23 cellular contexts compared by ENCODE assay signal in genomic region chr17:60947100-60947499, GRCh38.
DNase-seq lines count a peak whose midpoint lies in the region; ATAC-seq and TF ChIP-seq lines count a peak whose summit lies in the region.
"Had no signal": no experiment of that assay in that cellular context is flagged by ENCODE, and none has a peak within 500 bp of the region (broad histone marks: within the 10 kb centered on the region; RNA-seq: fewer than 3 reads in every experiment).

No MANE protein-coding gene starts in this region.

- no peaks in the 10 kb centered on the region for H3K9me3 ChIP-seq in SK-N-SH
- H3K9me3 ChIP-seq in MG63: no peaks in the 10 kb centered on the region

- no peak for TF ChIP-seq CTCF in SK-N-SH (IDR thresholded peaks at IDR 0.05)

- H3F3A ChIP-seq in SK-N-SH (replicated peaks; ENCODE audit: insufficient read depth): peaks cover 14% of the 10 kb centered on the region

- H3K9ac ChIP-seq in SK-N-SH: no peak overlapping the region

- H3K9me2 ChIP-seq in SK-N-SH: no peaks in the 10 kb centered on the region

- H3K4me1 ChIP-seq in SK-N-SH (ENCODE audit: control insufficient read depth in 1 of 2, insufficient read depth in 2 of 2, low read depth in 1 of 2, low read length in 1 of 2): peaks cover 3 to 4% of the 10 kb centered on the region in 2 experiments; a peak in 2 of 4 replicates
- H3K4me1 ChIP-seq: foreskin keratinocyte had no signal

- 92% methylated on average over 1 of the region's 1 CpG for WGBS in SK-N-SH (ENCODE audit: low lambda C conversion rate)

- no peak overlapping the region for H3K4me2 ChIP-seq in SK-N-SH

- POLR2A ChIA-PET in SK-N-SH (lab: Yijun Ruan, JAX): no interaction called here

- H4K20me1 ChIP-seq in SK-N-SH (ENCODE audit: insufficient read depth): no peaks in the 10 kb centered on the region

- DNase-seq in SK-N-SH (peak; percentile 9), MG63 (peak; percentile 53), fibroblast of gingiva (ENCODE audit: low read depth) (peak; percentile 43), superior temporal gyrus (ENCODE audit: extremely low spot score) (peak; percentile 26), germinal center (ENCODE audit: low spot score) (no peak), CD1c-positive myeloid dendritic cell (ENCODE audit: extremely low spot score) (no peak)
- DNase-seq: activated CD4-positive, alpha-beta T cell treated with anti-CD3 and anti-CD28 coated beads for 1 hour; activated CD8-positive, alpha-beta memory T cell treated with anti-CD3 and anti-CD28 coated beads for 24 hours; activated naive CD4-positive, alpha-beta T cell treated with anti-CD3 and anti-CD28 coated beads, Interleukin-2, amount 10 ng/mL, durations not matched to agents 7 days and 5 days; activated T-cell treated with anti-CD3 and anti-CD28 coated beads, Interleukin-2, amount 50 U/mL, for 48 hours; effector memory CD8-positive, alpha-beta T cell; foreskin keratinocyte; GF-D8; GOT3; Karpas-422; naive B cell; NCI-H1105 treated with DMSO at 0.1 percent for 48 hours; NCI-H524; right cardiac atrium had no signal

- H3K36me3 ChIP-seq in SK-N-SH (replicated peaks in 1 of 2; ENCODE audit: control insufficient read depth in 1 of 2, insufficient read depth in 2 of 2, low read length in 1 of 2): no peaks in the 10 kb centered on the region
- no peaks in the 10 kb centered on the region for H3K36me3 ChIP-seq in MG63

- H3K79me2 ChIP-seq in SK-N-SH (ENCODE audit: insufficient read depth): no peaks in the 10 kb centered on the region

- no peak overlapping the region for H2AFZ ChIP-seq in SK-N-SH (ENCODE audit: low read depth)

- TF ChIP-seq EP300 in SK-N-SH (IDR thresholded peaks at IDR 0.05; ENCODE audit: borderline replicate concordance in 1 of 2, low read depth in 1 of 2, low read length in 1 of 2): no peak

- ATAC-seq in SK-N-SH treated with all-trans-retinoic acid at 6 μM for 48 hours (no peak), HG02571 (IDR thresholded peaks at IDR 0.05; ENCODE audit: unreplicated experiment) (no peak)
- ATAC-seq: effector memory CD8-positive, alpha-beta T cell; foreskin keratinocyte; GM12878; right cardiac atrium; Right ventricle myocardium inferior had no signal

- TF ChIP-seq RAD21 in SK-N-SH (IDR thresholded peaks at IDR 0.05; ENCODE audit: low read length): no peak

- H3K27me3 ChIP-seq in SK-N-SH (ENCODE audit: insufficient read depth) (no peaks in the 10 kb centered on the region), MG63 (no peaks in the 10 kb centered on the region)
- H3K27me3 ChIP-seq: foreskin keratinocyte had no signal

- H3K27ac ChIP-seq in SK-N-SH (ENCODE audit: low read depth in 2 of 2, low read length in 1 of 2): 0 out of 4 replicates have a peak overlapping the region, but pooled peaks of 1 of the 2 experiments have one; percentile 8
- H3K27ac ChIP-seq: foreskin keratinocyte had no signal

- CTCF ChIA-PET in SK-N-SH (lab: Yijun Ruan, JAX): interaction anchor here (0.9 to 1.8 kb wide), 4 partner anchors 24 to 226 kb away, joined by 3 to 9 read pairs (median 6); no protein-coding TSS in a partner anchor

- H3K4me3 ChIP-seq in SK-N-SH (ENCODE audit: low read depth in 2 of 2, low read length in 1 of 2) (no peak overlapping the region), MG63 (no peak overlapping the region)
- H3K4me3 ChIP-seq: GM12878 had no signal

TF ChIP-seq in SK-N-SH, 30 proteins besides CTCF, POLR2A, EP300 and RAD21:
- no peak for TF ChIP-seq MAX (IDR thresholded peaks at IDR 0.05; ENCODE audit: low read depth)
- no peak for TF ChIP-seq FOXM1 (IDR thresholded peaks at IDR 0.05; ENCODE audit: low read depth)
- TF ChIP-seq FOSL2 (IDR thresholded peaks at IDR 0.05; ENCODE audit: borderline replicate concordance, low read depth): peak; percentile 5; the same call in 1 of the 2 replicates
- no peak for TF ChIP-seq SMC3 (IDR thresholded peaks at IDR 0.05; ENCODE audit: low read depth, low read length)
- peak; percentile 22; the same call in 1 of the 2 replicates for TF ChIP-seq JUND (IDR thresholded peaks at IDR 0.05)

TF ChIP-seq in SK-N-SH treated with all-trans-retinoic acid at 6 μM for 48 hours, 23 proteins besides CTCF, POLR2A, EP300 and RAD21:
- no peak for TF ChIP-seq CSDC2 (CRISPR knock-in tag; IDR thresholded peaks at IDR 0.05)
- TF ChIP-seq ZFP3 (CRISPR knock-in tag; IDR thresholded peaks at IDR 0.05): no peak
- TF ChIP-seq OSR1 (CRISPR knock-in tag; IDR thresholded peaks at IDR 0.05): no peak
- no peak for TF ChIP-seq ARNTL (CRISPR knock-in tag; IDR thresholded peaks at IDR 0.05; ENCODE audit: borderline replicate concordance, low read depth)
- TF ChIP-seq RARB (CRISPR knock-in tag; IDR thresholded peaks at IDR 0.05): no peak
- no peak for TF ChIP-seq TSHZ2 (CRISPR knock-in tag; IDR thresholded peaks at IDR 0.05)
- TF ChIP-seq PPARA (CRISPR knock-in tag; IDR thresholded peaks at IDR 0.05; ENCODE audit: borderline replicate concordance): no peak
- no peak for TF ChIP-seq GLIS3 (CRISPR knock-in tag; IDR thresholded peaks at IDR 0.05)
- TF ChIP-seq ZNF565 (CRISPR knock-in tag; conservative IDR thresholded peaks at IDR 0.05; ENCODE audit: low read depth): no peak

Comparison
In these comparisons a context has a peak if more than half of its experiments do, and no peak if none do; other contexts are left out.
1. DNase-seq: peak in SK-N-SH (single experiment), MG63 (single experiment), fibroblast of gingiva (single experiment) and superior temporal gyrus (single experiment); none in germinal center (single experiment) and CD1c-positive myeloid dendritic cell (single experiment).